Comparison of ENCODE assay signal across 18 cellular contexts in the genomic region with DNA sequence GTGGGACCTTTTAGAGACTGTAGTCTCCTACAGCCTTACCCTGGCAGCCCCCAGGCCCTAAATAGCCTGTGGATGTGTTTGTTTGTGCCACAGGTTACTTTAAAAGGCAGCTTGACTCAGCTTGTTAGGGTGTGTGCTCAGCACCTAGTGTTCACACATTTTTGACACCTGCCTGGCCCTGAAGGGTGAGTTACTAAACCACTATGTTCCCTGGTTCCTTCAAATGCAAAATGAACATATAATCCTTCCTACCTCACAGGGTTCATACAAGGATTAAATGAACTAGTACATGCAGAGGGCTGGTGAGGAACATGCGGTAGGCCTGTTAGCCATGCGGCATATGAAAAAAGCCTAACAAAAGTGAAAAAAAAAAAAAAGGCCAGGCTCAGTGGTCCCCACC. TPM values are rescaled to one million over a fixed set of nuclear protein-coding genes. Genes with fewer than 3 reads are reported as not detected.
DNase-seq lines count a peak whose midpoint lies in the region; ATAC-seq, FAIRE-seq and TF ChIP-seq lines count a peak whose summit lies in the region.
"Had no signal": no experiment of that assay in that cellular context is flagged by ENCODE, and none has a peak within 500 bp of the region (broad histone marks: within the 10 kb centered on the region; RNA-seq: fewer than 3 reads in every experiment).

No MANE protein-coding gene starts in this region.

- H3K9me3 Mint-ChIP-seq in glutamatergic neuron (ENCODE audit: unreplicated experiment) = peaks cover 1% of the 10 kb centered on the region
- H3K9me3 Mint-ChIP-seq: HFFc6 had no signal

- H3K4me2 ChIP-seq in keratinocyte (ENCODE audit: control insufficient read depth, extremely low read depth, insufficient read depth, low read depth, low read length) = no peak overlapping the region

- H3K4me3 ChIP-seq in RWPE2 (ENCODE audit: severe bottlenecking) (no peak overlapping the region), keratinocyte (ENCODE audit: control insufficient read depth in 2 of 3, extremely low read depth in 1 of 3, insufficient read depth in 2 of 3, low read depth in 1 of 3, low read length in 3 of 3) (no peak overlapping the region), right lobe of liver (no peak overlapping the region)
- H3K4me3 ChIP-seq: GM12878, GM23248, HAP-1 had no signal

- H3K27ac Mint-ChIP-seq in glutamatergic neuron (ENCODE audit: unreplicated experiment) = no peak overlapping the region
- H3K27ac Mint-ChIP-seq: CD4-positive, alpha-beta memory T cell; HFFc6 had no signal

- H3K27me3 ChIP-seq in RWPE2 (ENCODE audit: insufficient read depth, poor library complexity, severe bottlenecking) = no peaks in the 10 kb centered on the region
- H3K27me3 ChIP-seq in keratinocyte (ENCODE audit: control insufficient read depth, extremely low read depth, insufficient read depth, low read length) = no peaks in the 10 kb centered on the region
- no peaks in the 10 kb centered on the region for H3K27me3 ChIP-seq in right lobe of liver

- H3K27ac ChIP-seq in RWPE2 (ENCODE audit: poor library complexity, severe bottlenecking) (no peak overlapping the region), keratinocyte (ENCODE audit: control insufficient read depth, insufficient read depth, low read length) (no peak overlapping the region), right lobe of liver (no peak overlapping the region)
- H3K27ac ChIP-seq: GM23248 had no signal

- peak; percentile 32 for FAIRE-seq in keratinocyte (lab: Jason Lieb, UNC)
- FAIRE-seq: GM12878, GM19239, H54 had no signal

- H3K4me1 Mint-ChIP-seq in glutamatergic neuron (ENCODE audit: low read depth, unreplicated experiment) = peaks cover 3% of the 10 kb centered on the region
- H3K4me1 Mint-ChIP-seq: CD4-positive, alpha-beta memory T cell had no signal

- H3K79me2 ChIP-seq in keratinocyte (ENCODE audit: control insufficient read depth, insufficient read depth, low read length) = no peaks in the 10 kb centered on the region

- no peaks in the 10 kb centered on the region for H3K9me1 ChIP-seq in keratinocyte (ENCODE audit: control insufficient read depth, extremely low read depth, insufficient read depth, low read length)

- no peak overlapping the region for H3K9ac ChIP-seq in keratinocyte (ENCODE audit: control insufficient read depth, extremely low read depth, insufficient read depth, low read length)
- H3K9ac ChIP-seq: GM23248 had no signal

- no peaks in the 10 kb centered on the region for H3K36me3 ChIP-seq in RWPE2 (ENCODE audit: low read depth)
- no peaks in the 10 kb centered on the region for H3K36me3 ChIP-seq in keratinocyte (ENCODE audit: control insufficient read depth in 2 of 2, extremely low read depth in 1 of 2, insufficient read depth in 2 of 2, low read length in 2 of 2)
- no peaks in the 10 kb centered on the region for H3K36me3 ChIP-seq in right lobe of liver
- H3K36me3 ChIP-seq: HAP-1 had no signal

- no peak overlapping the region for H2AFZ ChIP-seq in keratinocyte (ENCODE audit: control insufficient read depth, low read length)
- H2AFZ ChIP-seq: GM23248 had no signal

- H3K36me3 Mint-ChIP-seq in glutamatergic neuron (ENCODE audit: unreplicated experiment) = no peaks in the 10 kb centered on the region
- H3K36me3 Mint-ChIP-seq: CD4-positive, alpha-beta memory T cell had no signal

- no peak for TF ChIP-seq POLR2A in right lobe of liver (IDR thresholded peaks at IDR 0.05)

- ATAC-seq in RWPE2 (ENCODE audit: low read depth) (0 out of 3 replicates have a peak, but pooled peaks have one; percentile 10), esophagus mucosa (peak; percentile 94), right lobe of liver (no peak)
- ATAC-seq: GM12878 had no signal

- dilution Hi-C loops in keratinocyte (cut with MboI; ENCODE audit: extremely low pct_ligation_motif_present, low sequenced_read_pairs) = no loop called here

- H4K20me1 ChIP-seq in keratinocyte (ENCODE audit: control insufficient read depth, extremely low read depth, insufficient read depth, low read length) = no peaks in the 10 kb centered on the region

- WGBS in right lobe of liver (ENCODE audit: insufficient coverage, low coverage, low lambda C conversion rate, missing lambda C conversion rate) = 100% methylated on average over 1 of the region's 2 CpGs

- intact Hi-C loops in right lobe of liver (cut with DNase I) = no loop called here

- H3K27me3 Mint-ChIP-seq in glutamatergic neuron (ENCODE audit: unreplicated experiment) = no peaks in the 10 kb centered on the region

- DNase-seq in RWPE2 (ENCODE audit: low spot score) (no peak), keratinocyte (ENCODE audit: low read depth, low spot score) (no peak), glutamatergic neuron (no peak), H4 (ENCODE audit: low spot score) (no peak), right lobe of liver (no peak)
- DNase-seq: C1 segment of cervical spinal cord; Caco-2; CD4-positive, alpha-beta memory T cell; DMS153; DND-41; GDM1; GM23248; HFFc6 had no signal

- H3K4me1 ChIP-seq in RWPE2 (ENCODE audit: insufficient read depth, poor library complexity, severe bottlenecking) (no peaks in the 10 kb centered on the region), keratinocyte (ENCODE audit: control insufficient read depth, extremely low read depth, insufficient read depth, low read length) (peaks cover 3% of the 10 kb centered on the region), right lobe of liver (no peaks in the 10 kb centered on the region)

- H3K4me3 Mint-ChIP-seq in glutamatergic neuron (ENCODE audit: unreplicated experiment) = no peak overlapping the region
- H3K4me3 Mint-ChIP-seq: CD4-positive, alpha-beta memory T cell; HFFc6 had no signal

- H3K9me3 ChIP-seq in RWPE2 (ENCODE audit: severe bottlenecking) = no peaks in the 10 kb centered on the region
- no peaks in the 10 kb centered on the region for H3K9me3 ChIP-seq in keratinocyte (ENCODE audit: control insufficient read depth, low read depth, low read length)
- no peaks in the 10 kb centered on the region for H3K9me3 ChIP-seq in right lobe of liver
- H3K9me3 ChIP-seq: Caco-2, HAP-1 had no signal

- TF ChIP-seq CTCF in RWPE2 (IDR thresholded peaks at IDR 0.05; ENCODE audit: poor library complexity, severe bottlenecking) (no peak), keratinocyte (optimal IDR thresholded peaks at IDR 0.05 in 1 of 3, IDR thresholded peaks at IDR 0.05 in 1 of 3, conservative IDR thresholded peaks at IDR 0.05 in 1 of 3; ENCODE audit: extremely low read depth in 1 of 3, insufficient read depth in 2 of 3, low read length in 3 of 3) (no peak), glutamatergic neuron (IDR thresholded peaks at IDR 0.05; ENCODE audit: partially characterized antibody, unreplicated experiment) (no peak), right lobe of liver (IDR thresholded peaks at IDR 0.05) (no peak)

RNA-seq across cellular contexts. Expression of a gene that starts 14.9 kb away (rescaled TPM):
- total RNA-seq in esophagus mucosa = 30.8 TPM
- polyA plus RNA-seq in keratinocyte = 5.5 to 24.7 TPM (median 11.5 TPM) in 3 replicates
- 7.3 TPM for polyA plus RNA-seq in keratinocyte (2011; ENCODE audit: low read depth)
- 7.4 and 8.5 TPM in 2 replicates for polyA plus RNA-seq in keratinocyte (2011; cell fraction: cytosol; rRNA removed)
- polyA plus RNA-seq in keratinocyte (2011; cell fraction: nucleus; rRNA removed) = 16.9 and 20.0 TPM in 2 replicates
- polyA plus RNA-seq in keratinocyte (2012; ENCODE audit: low replicate concordance) = 16.6 and 23.1 TPM in 2 replicates
- polyA minus RNA-seq in keratinocyte = 5.9 to 11.7 TPM (median 10.8 TPM) in 3 replicates
- polyA minus RNA-seq in keratinocyte (2011; cell fraction: cytosol; rRNA and poly(A)+ RNA removed) = 12.1 TPM
- 13.0 and 15.7 TPM in 2 replicates for polyA minus RNA-seq in keratinocyte (2011; cell fraction: nucleus; rRNA and poly(A)+ RNA removed)
- 35.3 TPM for total RNA-seq in glutamatergic neuron (ENCODE audit: unreplicated experiment)
- total RNA-seq in H4 (2014; rRNA removed; shearing (Covaris generic)) = 6.2 and 7.2 TPM in 2 replicates
- not detected for total RNA-seq in right lobe of liver
- total RNA-seq: CD4-positive, alpha-beta memory T cell; GM12878 had no signal
- polyA plus RNA-seq: CD4-positive, alpha-beta memory T cell had no signal

Comparison
In these comparisons a context has a peak if more than half of its experiments do, and no peak if none do; other contexts are left out.
1. ATAC-seq: peak in RWPE2 (single experiment) and esophagus mucosa (single experiment); none in right lobe of liver (0 of 4).